ENCODE assay signal across 15 cellular contexts in genomic region chr19:496333-496634, GRCh38. TPM values are rescaled to one million over a fixed set of nuclear protein-coding genes. Genes with fewer than 3 reads are reported as not detected.
A peak's percentile ranks its signal among the peaks of the same experiment; 100 is the strongest.
DNase-seq lines count a peak whose midpoint lies in the region; FAIRE-seq and TF ChIP-seq lines count a peak whose summit lies in the region.
"Had no signal": no experiment of that assay in that cellular context is flagged by ENCODE, and none has a peak within 500 bp of the region (broad histone marks: within the 10 kb centered on the region; RNA-seq: fewer than 3 reads in every experiment).

TSS of gene MADCAM1 (plus strand) at chr19:496486. CDS start at chr19:496500, 14 bp downstream.

- H3K36me3 ChIP-seq in ES-I3 (ENCODE audit: insufficient read depth, low read length) (no peaks in the 10 kb centered on the region), WERI-Rb-1 (no peaks in the 10 kb centered on the region), neutrophil (no peaks in the 10 kb centered on the region), thyroid gland (no peaks in the 10 kb centered on the region)
- H3K36me3 ChIP-seq: right atrium auricular region had no signal

- H3K27ac ChIP-seq in WERI-Rb-1 (no peak within 1 kb of the TSS), neutrophil (peak within 1 kb of the TSS; percentile 2), thyroid gland (no peak within 1 kb of the TSS)
- H3K27ac ChIP-seq: right atrium auricular region had no signal

- no peaks in the 10 kb centered on the region; the same call in 1 of the 2 replicates for H3K4me1 ChIP-seq in ES-I3 (ENCODE audit: insufficient read depth, low read length)
- H3K4me1 ChIP-seq in neutrophil (ENCODE audit: control insufficient read depth in 1 of 2, insufficient read depth in 1 of 2, low read depth in 1 of 2, low read length in 1 of 2): peaks cover 18 to 38% of the 10 kb centered on the region in 2 experiments
- H3K4me1 ChIP-seq in thyroid gland: peaks cover 0 to 11% of the 10 kb centered on the region in 2 donors

- peak within 1 kb of the TSS; percentile 31; the same call in 1 of the 2 replicates for H3K9ac ChIP-seq in ES-I3 (ENCODE audit: low read depth, low read length)

- TF ChIP-seq CTCF in WERI-Rb-1 (IDR thresholded peaks at IDR 0.05; ENCODE audit: low read depth, low read length) (no peak), neutrophil (IDR thresholded peaks at IDR 0.05) (no peak), D721Med (IDR thresholded peaks at IDR 0.05; ENCODE audit: insufficient read depth, missing control alignments) (no peak), thyroid gland (IDR thresholded peaks at IDR 0.05) (no peak)

- TF ChIP-seq POLR2A in thyroid gland (IDR thresholded peaks at IDR 0.05): no peak

- peak within 1 kb of the TSS; percentile 21 for H3K4me3 ChIP-seq in WERI-Rb-1 (ENCODE audit: low read depth, low read length)
- H3K4me3 ChIP-seq in iPS-11a (ENCODE audit: low read depth, low read length): peak within 1 kb of the TSS; percentile 37
- H3K4me3 ChIP-seq in neutrophil (ENCODE audit: low read depth in 1 of 2, low read length in 1 of 2): peak within 1 kb of the TSS in 1 of 2 experiments; percentile 53
- H3K4me3 ChIP-seq in thyroid gland (replicated peaks in 1 of 3): no peak within 1 kb of the TSS
- H3K4me3 ChIP-seq: lung had no signal

- POLR2A ChIA-PET in HEK293T (lab: Yijun Ruan, JAX): no interaction called here

- intact Hi-C loops in thyroid gland (cut with DNase I): no loop called here

- H3K9me3 ChIP-seq in ES-I3 (ENCODE audit: control insufficient read depth, insufficient read depth, low read length): no peaks in the 10 kb centered on the region
- peaks cover 6% of the 10 kb centered on the region for H3K9me3 ChIP-seq in WERI-Rb-1 (ENCODE audit: severe bottlenecking)
- H3K9me3 ChIP-seq in neutrophil: no peaks in the 10 kb centered on the region
- H3K9me3 ChIP-seq in thyroid gland: no peaks in the 10 kb centered on the region
- H3K9me3 ChIP-seq: right atrium auricular region had no signal

- 0 to 6% methylated on average over 2 to 13 of the region's 18 CpGs for WGBS in thyroid gland, 2 donors

- no peak for DNase-seq in WERI-Rb-1
- DNase-seq in D721Med (ENCODE audit: insufficient read length, low spot score): no peak
- no peak for DNase-seq in HEK293T (ENCODE audit: extremely low spot score)
- DNase-seq in thyroid gland: no peak
- no peak for DNase-seq in AML-193 (lab: John Stamatoyannopoulos, UW)
- DNase-seq: DND-41, HFFc6, kidney, NCI-H1694, NCI-H748 treated with DMSO at 0.1 percent for 48 hours had no signal

- peaks cover 10% of the 10 kb centered on the region for H3K27me3 ChIP-seq in WERI-Rb-1 (ENCODE audit: insufficient read depth, low read depth, severe bottlenecking)
- peaks cover 71% of the 10 kb centered on the region for H3K27me3 ChIP-seq in neutrophil
- H3K27me3 ChIP-seq in thyroid gland: peaks cover 26% of the 10 kb centered on the region

- no peak for FAIRE-seq in D721Med (lab: Jason Lieb, UNC)
- FAIRE-seq: kidney had no signal

- CTCF ChIA-PET in HEK293T (lab: Yijun Ruan, JAX): no interaction called here

TF ChIP-seq in HEK293T, 16 proteins besides CTCF, POLR2A, EP300 and RAD21:
- TF ChIP-seq ZNF384 (IDR thresholded peaks at IDR 0.05) (no peak), HDGF (IDR thresholded peaks at IDR 0.05; ENCODE audit: borderline replicate concordance) (no peak), ARNT (IDR thresholded peaks at IDR 0.05) (no peak), SP1 (IDR thresholded peaks at IDR 0.05) (no peak), SUZ12 (IDR thresholded peaks at IDR 0.05) (no peak), FOXM1 (IDR thresholded peaks at IDR 0.05; ENCODE audit: borderline replicate concordance) (no peak), CTBP1 (IDR thresholded peaks at IDR 0.05; ENCODE audit: borderline replicate concordance) (no peak), ELF4 (IDR thresholded peaks at IDR 0.05) (no peak), NFRKB (IDR thresholded peaks at IDR 0.05) (no peak), FOXK2 (IDR thresholded peaks at IDR 0.05) (no peak), LEF1 (IDR thresholded peaks at IDR 0.05; ENCODE audit: borderline replicate concordance) (no peak), FOXA1 (IDR thresholded peaks at IDR 0.05) (no peak), L3MBTL2 (conservative IDR thresholded peaks at IDR 0.05) (no peak), TARDBP (IDR thresholded peaks at IDR 0.05) (no peak), BHLHE40 (IDR thresholded peaks at IDR 0.05; ENCODE audit: borderline replicate concordance) (no peak), PKNOX1 (IDR thresholded peaks at IDR 0.05) (no peak)

RNA-seq across cellular contexts. Expression of gene MADCAM1, which starts in this region (rescaled TPM):
- 1 to 10 TPM in 1 of 4 donors, under 1 TPM in 1, not detected in 2; 0.56 to 3.1 TPM for total RNA-seq in thyroid gland
- total RNA-seq: right atrium auricular region had no signal

Comparison
In these comparisons a context has a peak if more than half of its experiments do, and no peak if none do; other contexts are left out.
1. H3K4me3 ChIP-seq: peak in WERI-Rb-1 (single experiment) and iPS-11a (single experiment); none in thyroid gland (0 of 3).